Comparison of ENCODE assay signal across 25 cellular contexts in the genomic region with DNA sequence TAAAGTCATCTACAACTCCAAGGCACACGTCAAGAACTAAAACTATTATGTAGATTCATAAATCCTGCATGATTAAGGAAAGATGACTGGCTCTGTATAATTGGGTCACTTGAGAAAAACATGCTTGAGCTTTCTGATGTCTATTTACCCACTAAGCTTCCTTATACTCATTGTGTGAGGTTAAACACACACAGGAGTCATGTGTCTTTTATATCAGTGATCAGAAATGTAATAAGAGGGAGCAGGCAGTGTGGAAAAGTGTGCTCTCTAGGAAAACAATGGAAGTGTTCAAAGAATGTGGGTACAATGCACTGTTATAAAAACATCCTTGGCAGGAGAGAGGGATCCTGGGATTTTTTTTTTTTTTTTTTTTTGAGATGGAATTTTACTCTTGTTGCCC.
A peak's percentile ranks its signal among the peaks of the same experiment; 100 is the strongest.
DNase-seq lines count a peak whose midpoint lies in the region; ATAC-seq, FAIRE-seq and TF ChIP-seq lines count a peak whose summit lies in the region.
"Had no signal": no experiment of that assay in that cellular context is flagged by ENCODE, and none has a peak within 500 bp of the region (broad histone marks: within the 10 kb centered on the region; RNA-seq: fewer than 3 reads in every experiment).

No MANE protein-coding gene starts in this region.

- 85% methylated on average over 1 of the region's 1 CpG for WGBS in A549 (ENCODE audit: missing lambda C conversion rate)
- WGBS in right lobe of liver (ENCODE audit: insufficient coverage, low coverage, low lambda C conversion rate, missing lambda C conversion rate), result 86% methylated on average over 1 of the region's 1 CpG

- H3K9me2 ChIP-seq in OCI-LY7 (ENCODE audit: insufficient read depth, low read length), result no peaks in the 10 kb centered on the region

- TF ChIP-seq CTCF in A549 (IDR thresholded peaks at IDR 0.05), result no peak
- TF ChIP-seq CTCF in HEK293 (tag by site-specific recombination; IDR thresholded peaks at IDR 0.05), result no peak
- no peak for TF ChIP-seq CTCF in VCaP (conservative IDR thresholded peaks at IDR 0.05)
- TF ChIP-seq CTCF in left lung (IDR thresholded peaks at IDR 0.05), result no peak
- no peak for TF ChIP-seq CTCF in right lobe of liver (IDR thresholded peaks at IDR 0.05)
- TF ChIP-seq CTCF in OCI-LY7 (conservative IDR thresholded peaks at IDR 0.05; ENCODE audit: low read length), result no peak

- BruUV-seq in OCI-LY7 (replicated peaks; lab: Mats Ljungman, UMichigan), result no TSS peak

- H3K79me2 ChIP-seq in OCI-LY7 (ENCODE audit: insufficient read depth, low read depth, low read length), result no peaks in the 10 kb centered on the region

- ATAC-seq in A549, result no peak
- peak; percentile 41 for ATAC-seq in left lung
- no peak for ATAC-seq in right lobe of liver
- ATAC-seq: activated CD8-positive, alpha-beta T cell treated with anti-CD3 and anti-CD28 coated beads, Interleukin-2, amount 10 ng/mL, durations not matched to agents 7 days and 5 days had no signal

- H3K27ac ChIP-seq in A549 (no peak overlapping the region), HEK293 (ENCODE audit: extremely low read depth, low read depth, low read length) (no peak overlapping the region), VCaP (peak overlapping the region; percentile 48), left lung (no peak overlapping the region), right lobe of liver (no peak overlapping the region), OCI-LY7 (ENCODE audit: low read depth, low read length, poor library complexity, severe bottlenecking) (no peak overlapping the region)
- H3K27ac ChIP-seq: BLaER1 treated with 17β-estradiol and CSF1 and Interleukin-3, amounts not matched to agents 10 nM and 100 nM; neural progenitor cell had no signal

- H2AFZ ChIP-seq in OCI-LY7 (ENCODE audit: low read length), result no peak overlapping the region
- H2AFZ ChIP-seq: neural progenitor cell had no signal

- no peaks in the 10 kb centered on the region for H3K27me3 ChIP-seq in left lung
- no peaks in the 10 kb centered on the region for H3K27me3 ChIP-seq in right lobe of liver
- H3K27me3 ChIP-seq: BLaER1 treated with 17β-estradiol and CSF1 and Interleukin-3, amounts not matched to agents 10 nM and 100 nM; esophagus squamous epithelium; neural progenitor cell; upper lobe of left lung had no signal

- no peaks in the 10 kb centered on the region for H3K36me3 ChIP-seq in HEK293 (ENCODE audit: control insufficient read depth in 2 of 2, insufficient read depth in 1 of 2, low read length in 2 of 2)
- no peaks in the 10 kb centered on the region for H3K36me3 ChIP-seq in left lung
- no peaks in the 10 kb centered on the region for H3K36me3 ChIP-seq in right lobe of liver
- H3K36me3 ChIP-seq in OCI-LY7 (ENCODE audit: insufficient read depth, low read length), result no peaks in the 10 kb centered on the region
- H3K36me3 ChIP-seq: BLaER1 treated with 17β-estradiol and CSF1 and Interleukin-3, amounts not matched to agents 10 nM and 100 nM; esophagus squamous epithelium; neural progenitor cell; upper lobe of left lung had no signal

- H4K20me1 ChIP-seq in OCI-LY7 (ENCODE audit: insufficient read depth, low read length), result no peaks in the 10 kb centered on the region
- H4K20me1 ChIP-seq: BLaER1 treated with 17β-estradiol and CSF1 and Interleukin-3, amounts not matched to agents 10 nM and 100 nM had no signal

- DNase-seq in A549 (ENCODE audit: low read depth in 1 of 2, low spot score in 1 of 2) (no peak), left lung (no peak), T-helper 2 cell (no peak), NCI-H1048 (lab: John Stamatoyannopoulos, UW) (no peak), right lobe of liver (no peak), OCI-LY7 (ENCODE audit: low spot score) (no peak)
- DNase-seq: activated CD8-positive, alpha-beta T cell treated with anti-CD3 and anti-CD28 coated beads, Interleukin-2, amount 10 ng/mL, durations not matched to agents 7 days and 5 days; activated gamma-delta T cell treated with Interleukin-2 at 50 U/mL for 16 hours; activated T-cell treated with anti-CD3 and anti-CD28 coated beads for 4 hours; Caco-2; effector memory CD4-positive, alpha-beta T cell; esophagus squamous epithelium; islet precursor cell; NCI-H187 treated with DMSO at 0.1 percent for 48 hours; NCI-H446; stimulated activated CD4-positive, alpha-beta T cell treated with anti-CD3 and anti-CD28 coated beads, Interleukin-1b, Interleukin-23, amount 100 ng/mL, for 48 hours; T-helper 1 cell; upper lobe of left lung had no signal

- no peak for FAIRE-seq in A549 (lab: Jason Lieb, UNC)
- FAIRE-seq: GM12892, H1, TTC549 had no signal

- H3K4me2 ChIP-seq in A549 (peak overlapping the region; percentile 42), OCI-LY7 (ENCODE audit: low read length) (no peak overlapping the region)
- H3K4me2 ChIP-seq: BLaER1 treated with 17β-estradiol and CSF1 and Interleukin-3, amounts not matched to agents 10 nM and 100 nM; neural progenitor cell had no signal

- TF ChIP-seq POLR2A in A549 (IDR thresholded peaks at IDR 0.05; ENCODE audit: low read length), result no peak
- TF ChIP-seq POLR2A in right lobe of liver (IDR thresholded peaks at IDR 0.05), result no peak

- no peak for TF ChIP-seq RAD21 in A549 (conservative IDR thresholded peaks at IDR 0.05 in 1 of 2, IDR thresholded peaks at IDR 0.05 in 1 of 2)

- H3K9me3 ChIP-seq in A549 (no peaks in the 10 kb centered on the region), HEK293 (ENCODE audit: control insufficient read depth, insufficient read depth, low read depth, low read length) (no peaks in the 10 kb centered on the region), left lung (no peaks in the 10 kb centered on the region), right lobe of liver (no peaks in the 10 kb centered on the region), OCI-LY7 (ENCODE audit: low read length) (no peaks in the 10 kb centered on the region)
- H3K9me3 ChIP-seq: BLaER1 treated with 17β-estradiol and CSF1 and Interleukin-3, amounts not matched to agents 10 nM and 100 nM; Caco-2; esophagus squamous epithelium; upper lobe of left lung had no signal

- H3K4me1 ChIP-seq in A549 (peaks cover 30% of the 10 kb centered on the region), HEK293 (ENCODE audit: control insufficient read depth, insufficient read depth, low read length) (0 out of 2 replicates have a peak, but pooled peaks cover 3% of the 10 kb centered on the region), left lung (no peaks in the 10 kb centered on the region), right lobe of liver (no peaks in the 10 kb centered on the region), OCI-LY7 (ENCODE audit: insufficient read depth, low read length, poor library complexity, severe bottlenecking) (no peaks in the 10 kb centered on the region)
- H3K4me1 ChIP-seq: BLaER1 treated with 17β-estradiol and CSF1 and Interleukin-3, amounts not matched to agents 10 nM and 100 nM; neural progenitor cell had no signal

- intact Hi-C loops in left lung (cut with DNase I) (no loop called here), right lobe of liver (cut with DNase I) (no loop called here), OCI-LY7 (cut with micrococcal nuclease; ENCODE audit: unreplicated experiment) (no loop called here)

- POLR2A ChIA-PET in A549 (lab: Yijun Ruan, JAX) (no interaction called here), HEK293 (lab: Yijun Ruan, JAX) (no interaction called here), OCI-LY7 (lab: Charles Lee) (no interaction called here)

- CTCF ChIA-PET in A549 (lab: Yijun Ruan, JAX), result interaction anchor here (0.7 to 1.0 kb wide), 2 partner anchors 12 to 31 kb away, joined by 3 to 4 read pairs; no protein-coding TSS in a partner anchor
- CTCF ChIA-PET in HEK293 (lab: Yijun Ruan, JAX), result interaction anchor here (0.6 kb wide), 1 partner anchor 519 kb away, joined by 3 read pairs; no protein-coding TSS in a partner anchor
- CTCF ChIA-PET in OCI-LY7 (lab: Charles Lee; ENCODE audit: unreplicated experiment), result no interaction called here

- no peak for TF ChIP-seq EP300 in A549 (IDR thresholded peaks at IDR 0.05)

- H3K4me3 ChIP-seq in A549, result no peak overlapping the region
- H3K4me3 ChIP-seq in HEK293 (ENCODE audit: low read depth, low read length), result no peak overlapping the region
- no peak overlapping the region for H3K4me3 ChIP-seq in left lung
- H3K4me3 ChIP-seq in right lobe of liver, result no peak overlapping the region
- H3K4me3 ChIP-seq in OCI-LY7 (ENCODE audit: low read depth, low read length, poor library complexity, severe bottlenecking), result no peak overlapping the region
- H3K4me3 ChIP-seq: BLaER1 treated with 17β-estradiol and CSF1 and Interleukin-3, amounts not matched to agents 10 nM and 100 nM; esophagus squamous epithelium; neural progenitor cell; upper lobe of left lung had no signal

TF ChIP-seq in A549, 52 proteins besides CTCF, POLR2A, EP300 and RAD21:
- TF ChIP-seq CEBPB (IDR thresholded peaks at IDR 0.05) (no peak), USF2 (IDR thresholded peaks at IDR 0.05) (no peak), RFX5 (IDR thresholded peaks at IDR 0.05) (no peak), BHLHE40 (IDR thresholded peaks at IDR 0.05; ENCODE audit: low read depth, low read length) (no peak), JUN (IDR thresholded peaks at IDR 0.05) (no peak), ZSCAN20 (CRISPR knock-in tag; IDR thresholded peaks at IDR 0.05) (no peak)

TF ChIP-seq in HEK293, 187 proteins besides CTCF, POLR2A, EP300 and RAD21:
- TF ChIP-seq ZNF792 (tag by site-specific recombination; IDR thresholded peaks at IDR 0.05) (no peak), ZNF335 (tag by site-specific recombination; conservative IDR thresholded peaks at IDR 0.05) (no peak), BCL6B (tag by site-specific recombination; IDR thresholded peaks at IDR 0.05) (peak; percentile 44; the same call in 1 of the 2 replicates), MEIS1 (CRISPR knock-in tag; IDR thresholded peaks at IDR 0.05; ENCODE audit: borderline replicate concordance) (no peak)
TF ChIP-seq in HEK293: peak in this region for 1.
